8 cellular contexts compared by ENCODE assay signal in genomic region chr12:2959508-2960431, GRCh38. TPM values are rescaled to one million over a fixed set of nuclear protein-coding genes. Genes with fewer than 3 reads are reported as not detected.
DNase-seq lines count a peak whose midpoint lies in the region; ATAC-seq lines count a peak whose summit lies in the region.

No MANE protein-coding gene starts in this region.

- peak; percentile 54 for DNase-seq in NCI-H748 (lab: John Stamatoyannopoulos, UW; ENCODE audit: unreplicated experiment)
- DNase-seq in NCI-H748 treated with DMSO at 0.1 percent for 48 hours (lab: John Stamatoyannopoulos, UW): no peak
- peak; percentile 70 for DNase-seq in LHCN-M2 (ENCODE audit: low read depth)
- no peak for DNase-seq in activated CD8-positive, alpha-beta T cell treated with anti-CD3 and anti-CD28 coated beads, Interleukin-2, amount 10 ng/mL, durations not matched to agents 7 days and 5 days
- peak; percentile 46 for DNase-seq in foreskin melanocyte
- peak; percentile 28 for DNase-seq in occipital lobe (lab: John Stamatoyannopoulos, UW)
- no peak for DNase-seq in AML-193 (lab: John Stamatoyannopoulos, UW)
- no peak for DNase-seq in inferior parietal cortex (ENCODE audit: extremely low spot score)

- H3K27me3 Mint-ChIP-seq in activated CD8-positive, alpha-beta T cell treated with anti-CD3 and anti-CD28 coated beads, Interleukin-2, amount 10 ng/mL, durations not matched to agents 7 days and 5 days (ENCODE audit: low read depth): peaks cover 56% of the 10 kb centered on the region

- peak overlapping the region; percentile 70 for H3K4me3 Mint-ChIP-seq in activated CD8-positive, alpha-beta T cell treated with anti-CD3 and anti-CD28 coated beads, Interleukin-2, amount 10 ng/mL, durations not matched to agents 7 days and 5 days

- no peaks in the 10 kb centered on the region for H3K36me3 Mint-ChIP-seq in activated CD8-positive, alpha-beta T cell treated with anti-CD3 and anti-CD28 coated beads, Interleukin-2, amount 10 ng/mL, durations not matched to agents 7 days and 5 days (ENCODE audit: low read depth)

- H3K4me1 Mint-ChIP-seq in activated CD8-positive, alpha-beta T cell treated with anti-CD3 and anti-CD28 coated beads, Interleukin-2, amount 10 ng/mL, durations not matched to agents 7 days and 5 days (ENCODE audit: low read depth): peaks cover 15% of the 10 kb centered on the region

- no peaks in the 10 kb centered on the region for H3K9me3 Mint-ChIP-seq in activated CD8-positive, alpha-beta T cell treated with anti-CD3 and anti-CD28 coated beads, Interleukin-2, amount 10 ng/mL, durations not matched to agents 7 days and 5 days (ENCODE audit: insufficient read depth)

- peak; percentile 57 for ATAC-seq in activated CD8-positive, alpha-beta T cell treated with anti-CD3 and anti-CD28 coated beads, Interleukin-2, amount 10 ng/mL, durations not matched to agents 7 days and 5 days

- CTCF ChIA-PET in activated CD8-positive, alpha-beta T cell treated with anti-CD3 and anti-CD28 coated beads, Interleukin-2, amount 10 ng/mL, durations not matched to agents 7 days and 5 days (lab: Charles Lee): no interaction called here

- POLR2A ChIA-PET in activated CD8-positive, alpha-beta T cell treated with anti-CD3 and anti-CD28 coated beads, Interleukin-2, amount 10 ng/mL, durations not matched to agents 7 days and 5 days (lab: Charles Lee): interaction anchor here (0.6 kb wide), 1 partner anchor 269 kb away, joined by 3 read pairs; no protein-coding TSS in a partner anchor

- H3K27ac Mint-ChIP-seq in activated CD8-positive, alpha-beta T cell treated with anti-CD3 and anti-CD28 coated beads, Interleukin-2, amount 10 ng/mL, durations not matched to agents 7 days and 5 days: no peak overlapping the region

RNA-seq across cellular contexts. Expression of gene TEAD4, which starts 0.6 kb away (rescaled TPM):
- total RNA-seq in LHCN-M2 (2014; rRNA removed) (31.3 and 43.6 TPM in 2 replicates), occipital lobe (0.94 TPM)
- polyA plus RNA-seq in LHCN-M2 (2012): 42.0 TPM
- total RNA-seq in activated CD8-positive, alpha-beta T cell treated with anti-CD3 and anti-CD28 coated beads, Interleukin-2, amount 10 ng/mL, durations not matched to agents 7 days and 5 days: under 1 TPM; 0.34 to 0.44 TPM

Comparison
In these comparisons a context has a peak if more than half of its experiments do, and no peak if none do; other contexts are left out.
1. DNase-seq: peak in NCI-H748 (single experiment), LHCN-M2 (single experiment), foreskin melanocyte (single experiment) and occipital lobe (single experiment); none in NCI-H748 treated with DMSO at 0.1 percent for 48 hours (single experiment), activated CD8-positive, alpha-beta T cell treated with anti-CD3 and anti-CD28 coated beads, Interleukin-2, amount 10 ng/mL, durations not matched to agents 7 days and 5 days (single experiment), AML-193 (0 of 2) and inferior parietal cortex (single experiment).
2. RNA of gene TEAD4, which starts 0.6 kb away (total RNA-seq): 31.3 to 43.6 TPM in LHCN-M2; 0.94 TPM in occipital lobe (single experiment) and 0.34 to 0.44 TPM in activated CD8-positive, alpha-beta T cell treated with anti-CD3 and anti-CD28 coated beads, Interleukin-2, amount 10 ng/mL, durations not matched to agents 7 days and 5 days; every median in the first group is over 10 times any median in the second.